2 cellular contexts compared by ENCODE assay signal in the genomic region with DNA sequence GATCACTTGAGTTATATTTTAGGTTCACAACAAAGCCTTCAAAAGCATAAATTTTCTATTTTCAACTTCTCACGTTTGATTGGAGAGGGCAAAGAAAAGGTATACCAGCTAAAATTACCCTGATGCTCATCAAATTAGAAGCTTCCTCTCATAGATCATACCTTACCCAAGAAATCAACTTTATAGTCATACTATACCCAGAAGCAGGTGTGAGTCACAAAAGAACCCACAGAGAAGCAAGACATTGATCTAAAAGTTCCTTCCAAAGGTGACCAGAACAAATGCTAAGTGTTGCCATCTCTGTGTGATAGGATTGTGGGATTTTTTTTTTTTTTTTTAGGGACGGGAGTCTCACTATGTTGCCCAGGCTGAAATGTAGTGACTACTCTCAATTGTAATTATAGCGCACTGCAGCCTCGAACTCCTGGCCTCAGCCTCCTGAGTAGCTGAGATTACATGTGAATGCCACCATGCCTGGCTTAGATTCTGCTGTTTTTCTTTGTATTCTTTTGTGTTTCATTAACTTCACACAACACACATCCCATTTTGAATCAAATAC.
TF ChIP-seq lines count a peak whose summit lies in the region.

No MANE protein-coding gene starts in this region.

TF ChIP-seq in HepG2, 621 proteins besides CTCF, POLR2A, EP300 and RAD21 (continued from another document and continues in another):
- TF ChIP-seq, protein P1, sequence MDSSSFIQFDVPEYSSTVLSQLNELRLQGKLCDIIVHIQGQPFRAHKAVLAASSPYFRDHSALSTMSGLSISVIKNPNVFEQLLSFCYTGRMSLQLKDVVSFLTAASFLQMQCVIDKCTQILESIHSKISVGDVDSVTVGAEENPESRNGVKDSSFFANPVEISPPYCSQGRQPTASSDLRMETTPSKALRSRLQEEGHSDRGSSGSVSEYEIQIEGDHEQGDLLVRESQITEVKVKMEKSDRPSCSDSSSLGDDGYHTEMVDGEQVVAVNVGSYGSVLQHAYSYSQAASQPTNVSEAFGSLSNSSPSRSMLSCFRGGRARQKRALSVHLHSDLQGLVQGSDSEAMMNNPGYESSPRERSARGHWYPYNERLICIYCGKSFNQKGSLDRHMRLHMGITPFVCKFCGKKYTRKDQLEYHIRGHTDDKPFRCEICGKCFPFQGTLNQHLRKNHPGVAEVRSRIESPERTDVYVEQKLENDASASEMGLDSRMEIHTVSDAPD (CRISPR knock-in tag; IDR thresholded peaks at IDR 0.05): no peak
- TF ChIP-seq REL (CRISPR knock-in tag; conservative IDR thresholded peaks at IDR 0.05) (no peak), ZNF496 (CRISPR knock-in tag; IDR thresholded peaks at IDR 0.05; ENCODE audit: insufficient replicate concordance) (no peak), ZFP36 (IDR thresholded peaks at IDR 0.05; ENCODE audit: borderline replicate concordance, low read depth, low read length, partially characterized antibody) (no peak), TSC22D2 (CRISPR knock-in tag; IDR thresholded peaks at IDR 0.05; ENCODE audit: borderline replicate concordance) (no peak), ZNF232 (CRISPR knock-in tag; IDR thresholded peaks at IDR 0.05; ENCODE audit: borderline replicate concordance) (no peak), ZNF720 (CRISPR knock-in tag; IDR thresholded peaks at IDR 0.05) (no peak), ZNF781 (CRISPR knock-in tag; IDR thresholded peaks at IDR 0.05; ENCODE audit: borderline replicate concordance, not compliant biosample characterization) (no peak), PHF21A (CRISPR knock-in tag; IDR thresholded peaks at IDR 0.05) (no peak), ZZZ3 (CRISPR knock-in tag; IDR thresholded peaks at IDR 0.05; ENCODE audit: borderline replicate concordance) (no peak), POLR2AphosphoS2 (IDR thresholded peaks at IDR 0.05; ENCODE audit: low read depth, low read length) (0 out of 2 replicates have a peak, but pooled peaks have one; percentile 11), ZNF441 (CRISPR knock-in tag; IDR thresholded peaks at IDR 0.05; ENCODE audit: borderline replicate concordance) (no peak), ZNF792 (CRISPR knock-in tag; IDR thresholded peaks at IDR 0.05) (no peak), ARID2 (CRISPR knock-in tag; IDR thresholded peaks at IDR 0.05; ENCODE audit: borderline replicate concordance) (no peak), ZNF12 (CRISPR knock-in tag; IDR thresholded peaks at IDR 0.05) (no peak)
- TF ChIP-seq, protein P2, sequence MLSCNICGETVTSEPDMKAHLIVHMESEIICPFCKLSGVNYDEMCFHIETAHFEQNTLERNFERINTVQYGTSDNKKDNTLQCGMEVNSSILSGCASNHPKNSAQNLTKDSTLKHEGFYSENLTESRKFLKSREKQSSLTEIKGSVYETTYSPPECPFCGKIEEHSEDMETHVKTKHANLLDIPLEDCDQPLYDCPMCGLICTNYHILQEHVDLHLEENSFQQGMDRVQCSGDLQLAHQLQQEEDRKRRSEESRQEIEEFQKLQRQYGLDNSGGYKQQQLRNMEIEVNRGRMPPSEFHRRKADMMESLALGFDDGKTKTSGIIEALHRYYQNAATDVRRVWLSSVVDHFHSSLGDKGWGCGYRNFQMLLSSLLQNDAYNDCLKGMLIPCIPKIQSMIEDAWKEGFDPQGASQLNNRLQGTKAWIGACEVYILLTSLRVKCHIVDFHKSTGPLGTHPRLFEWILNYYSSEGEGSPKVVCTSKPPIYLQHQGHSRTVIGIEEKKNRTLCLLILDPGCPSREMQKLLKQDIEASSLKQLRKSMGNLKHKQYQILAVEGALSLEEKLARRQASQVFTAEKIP (CRISPR knock-in tag; IDR thresholded peaks at IDR 0.05; ENCODE audit: borderline replicate concordance): no peak
- TF ChIP-seq, protein P3, sequence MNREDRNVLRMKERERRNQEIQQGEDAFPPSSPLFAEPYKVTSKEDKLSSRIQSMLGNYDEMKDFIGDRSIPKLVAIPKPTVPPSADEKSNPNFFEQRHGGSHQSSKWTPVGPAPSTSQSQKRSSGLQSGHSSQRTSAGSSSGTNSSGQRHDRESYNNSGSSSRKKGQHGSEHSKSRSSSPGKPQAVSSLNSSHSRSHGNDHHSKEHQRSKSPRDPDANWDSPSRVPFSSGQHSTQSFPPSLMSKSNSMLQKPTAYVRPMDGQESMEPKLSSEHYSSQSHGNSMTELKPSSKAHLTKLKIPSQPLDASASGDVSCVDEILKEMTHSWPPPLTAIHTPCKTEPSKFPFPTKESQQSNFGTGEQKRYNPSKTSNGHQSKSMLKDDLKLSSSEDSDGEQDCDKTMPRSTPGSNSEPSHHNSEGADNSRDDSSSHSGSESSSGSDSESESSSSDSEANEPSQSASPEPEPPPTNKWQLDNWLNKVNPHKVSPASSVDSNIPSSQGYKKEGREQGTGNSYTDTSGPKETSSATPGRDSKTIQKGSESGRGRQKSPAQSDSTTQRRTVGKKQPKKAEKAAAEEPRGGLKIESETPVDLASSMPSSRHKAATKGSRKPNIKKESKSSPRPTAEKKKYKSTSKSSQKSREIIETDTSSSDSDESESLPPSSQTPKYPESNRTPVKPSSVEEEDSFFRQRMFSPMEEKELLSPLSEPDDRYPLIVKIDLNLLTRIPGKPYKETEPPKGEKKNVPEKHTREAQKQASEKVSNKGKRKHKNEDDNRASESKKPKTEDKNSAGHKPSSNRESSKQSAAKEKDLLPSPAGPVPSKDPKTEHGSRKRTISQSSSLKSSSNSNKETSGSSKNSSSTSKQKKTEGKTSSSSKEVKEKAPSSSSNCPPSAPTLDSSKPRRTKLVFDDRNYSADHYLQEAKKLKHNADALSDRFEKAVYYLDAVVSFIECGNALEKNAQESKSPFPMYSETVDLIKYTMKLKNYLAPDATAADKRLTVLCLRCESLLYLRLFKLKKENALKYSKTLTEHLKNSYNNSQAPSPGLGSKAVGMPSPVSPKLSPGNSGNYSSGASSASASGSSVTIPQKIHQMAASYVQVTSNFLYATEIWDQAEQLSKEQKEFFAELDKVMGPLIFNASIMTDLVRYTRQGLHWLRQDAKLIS (CRISPR knock-in tag; IDR thresholded peaks at IDR 0.05): no peak
- TF ChIP-seq, protein P4, sequence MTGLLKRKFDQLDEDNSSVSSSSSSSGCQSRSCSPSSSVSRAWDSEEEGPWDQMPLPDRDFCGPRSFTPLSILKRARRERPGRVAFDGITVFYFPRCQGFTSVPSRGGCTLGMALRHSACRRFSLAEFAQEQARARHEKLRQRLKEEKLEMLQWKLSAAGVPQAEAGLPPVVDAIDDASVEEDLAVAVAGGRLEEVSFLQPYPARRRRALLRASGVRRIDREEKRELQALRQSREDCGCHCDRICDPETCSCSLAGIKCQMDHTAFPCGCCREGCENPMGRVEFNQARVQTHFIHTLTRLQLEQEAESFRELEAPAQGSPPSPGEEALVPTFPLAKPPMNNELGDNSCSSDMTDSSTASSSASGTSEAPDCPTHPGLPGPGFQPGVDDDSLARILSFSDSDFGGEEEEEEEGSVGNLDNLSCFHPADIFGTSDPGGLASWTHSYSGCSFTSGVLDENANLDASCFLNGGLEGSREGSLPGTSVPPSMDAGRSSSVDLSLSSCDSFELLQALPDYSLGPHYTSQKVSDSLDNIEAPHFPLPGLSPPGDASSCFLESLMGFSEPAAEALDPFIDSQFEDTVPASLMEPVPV (CRISPR knock-in tag; IDR thresholded peaks at IDR 0.05): no peak

TF ChIP-seq in WTC11, 78 proteins besides CTCF, POLR2A, EP300 and RAD21 (continued from another document):
- TF ChIP-seq, protein P5, sequence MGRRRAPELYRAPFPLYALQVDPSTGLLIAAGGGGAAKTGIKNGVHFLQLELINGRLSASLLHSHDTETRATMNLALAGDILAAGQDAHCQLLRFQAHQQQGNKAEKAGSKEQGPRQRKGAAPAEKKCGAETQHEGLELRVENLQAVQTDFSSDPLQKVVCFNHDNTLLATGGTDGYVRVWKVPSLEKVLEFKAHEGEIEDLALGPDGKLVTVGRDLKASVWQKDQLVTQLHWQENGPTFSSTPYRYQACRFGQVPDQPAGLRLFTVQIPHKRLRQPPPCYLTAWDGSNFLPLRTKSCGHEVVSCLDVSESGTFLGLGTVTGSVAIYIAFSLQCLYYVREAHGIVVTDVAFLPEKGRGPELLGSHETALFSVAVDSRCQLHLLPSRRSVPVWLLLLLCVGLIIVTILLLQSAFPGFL (CRISPR knock-in tag; IDR thresholded peaks at IDR 0.05; ENCODE audit: borderline replicate concordance): no peak
- TF ChIP-seq GTF2I (CRISPR knock-in tag; conservative IDR thresholded peaks at IDR 0.05) (no peak), ZNF671 (CRISPR knock-in tag; IDR thresholded peaks at IDR 0.05) (peak; percentile 36; the same call in 1 of the 2 replicates)
- TF ChIP-seq, protein P6, sequence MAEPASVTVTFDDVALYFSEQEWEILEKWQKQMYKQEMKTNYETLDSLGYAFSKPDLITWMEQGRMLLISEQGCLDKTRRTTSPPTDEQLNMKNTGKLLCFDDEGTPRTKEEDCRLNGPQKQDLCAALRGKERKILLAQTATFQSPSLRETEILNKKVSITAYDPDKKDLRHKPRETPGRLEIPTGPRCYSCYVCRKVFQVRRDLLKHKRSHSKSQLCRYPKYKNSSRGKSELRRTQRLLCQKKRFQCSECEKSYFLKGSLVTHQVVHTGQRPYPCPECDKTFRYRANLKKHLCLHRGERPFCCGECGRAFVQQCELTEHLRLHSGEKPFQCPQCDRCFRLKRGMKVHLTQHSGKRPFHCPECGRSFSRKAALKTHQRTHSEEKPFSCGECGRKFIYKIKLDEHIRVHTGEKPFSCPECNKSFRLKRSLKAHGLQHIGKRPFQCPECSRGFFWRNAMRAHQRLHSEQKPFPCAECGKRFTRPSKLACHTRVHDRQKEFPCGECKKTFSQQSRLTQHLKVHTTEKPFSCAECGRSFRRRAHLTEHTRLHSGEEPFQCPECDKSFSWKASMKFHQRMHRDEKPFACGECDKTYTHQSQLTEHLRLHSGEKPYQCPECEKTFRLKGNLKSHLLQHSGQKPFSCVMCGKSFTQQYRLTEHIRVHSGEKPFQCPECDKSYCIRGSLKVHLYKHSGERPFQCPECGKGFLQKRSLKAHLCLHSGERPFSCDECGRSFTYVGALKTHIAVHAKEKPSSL (CRISPR knock-in tag; conservative IDR thresholded peaks at IDR 0.05): 0 out of 2 replicates have a peak, but pooled peaks have one; percentile 3
TF ChIP-seq in WTC11: peak in this region for 3.
